Comparison of ENCODE assay signal across 10 cellular contexts in the genomic region with DNA sequence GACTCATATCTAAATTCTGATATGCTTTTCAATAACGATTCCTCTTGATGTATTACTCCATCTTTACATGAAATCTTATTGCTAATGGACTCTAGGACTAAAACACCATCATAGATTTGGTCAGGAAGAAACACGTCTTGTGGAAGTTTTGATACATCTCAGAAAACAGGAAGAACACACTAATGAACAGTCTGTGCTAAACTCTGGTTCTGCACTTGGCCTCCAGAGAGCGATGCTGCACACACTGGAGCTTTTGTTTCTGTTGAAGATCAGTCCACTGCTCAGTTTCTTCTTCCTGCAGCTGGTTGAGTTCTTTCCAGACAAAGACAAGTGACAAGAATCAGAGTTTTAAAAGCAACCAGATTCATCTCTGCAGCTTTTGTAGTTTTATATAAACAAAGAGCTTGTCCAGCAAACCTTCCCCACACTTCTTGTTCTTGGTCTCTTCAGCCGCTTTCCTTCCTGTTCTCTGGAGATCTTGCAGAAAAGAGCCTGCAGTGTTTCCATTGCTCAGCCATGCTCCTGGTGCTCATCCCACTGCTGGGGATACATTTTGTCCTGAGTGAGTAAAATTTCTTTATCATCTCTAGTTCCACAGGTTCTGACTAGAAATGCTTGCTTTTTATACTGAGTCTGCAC.
DNase-seq lines count a peak whose midpoint lies in the region; ATAC-seq lines count a peak whose summit lies in the region.
"Had no signal": no experiment of that assay in that cellular context is flagged by ENCODE, and none has a peak within 500 bp of the region (broad histone marks: within the 10 kb centered on the region; RNA-seq: fewer than 3 reads in every experiment).

No MANE protein-coding gene starts in this region.

- DNase-seq in CD4-positive, alpha-beta memory T cell = peak in 3 of 5 donors; percentile 37 to 56 (median 41)
- peak; percentile 68 to 79 for DNase-seq in Kasumi-1 (lab: John Stamatoyannopoulos, UW)
- peak; percentile 25 for DNase-seq in activated effector memory CD4-positive, alpha-beta T cell treated with Interleukin-2 at 50 U/mL for 16 hours
- no peak for DNase-seq in memory B cell (ENCODE audit: low spot score in 2 of 2)
- no peak for DNase-seq in NCI-H446 (lab: John Stamatoyannopoulos, UW)
- no peak for DNase-seq in NOMO-1 treated with dmso at 0.1 percent for 144 hours (lab: John Stamatoyannopoulos, UW; ENCODE audit: unreplicated experiment)
- no peak for DNase-seq in LoVo (ENCODE audit: low spot score)
- DNase-seq: GF-D8 had no signal

- ATAC-seq in memory B cell (ENCODE audit: low read depth) (peak; percentile 74), GM19351 (IDR thresholded peaks at IDR 0.05; ENCODE audit: unreplicated experiment) (no peak)

- H3K36me3 ChIP-seq in CD4-positive, alpha-beta memory T cell (ENCODE audit: insufficient read depth, low read length) = no peaks in the 10 kb centered on the region

- H3K27ac Mint-ChIP-seq in CD4-positive, alpha-beta memory T cell = peak overlapping the region; percentile 74 to 90 (median 76)
- H3K27ac Mint-ChIP-seq in memory B cell = no peak overlapping the region
- H3K27ac Mint-ChIP-seq: dendritic cell treated with granulocyte-macrophage colony-stimulating factor and Interleukin-4, amounts not matched to agents 40 ng/mL and 50 ng/mL, for 4 days had no signal

- H3K9me3 ChIP-seq in CD4-positive, alpha-beta memory T cell (ENCODE audit: control insufficient read depth in 1 of 2, low read length in 2 of 2) = no peaks in the 10 kb centered on the region

- H3K4me3 ChIP-seq in CD4-positive, alpha-beta memory T cell (ENCODE audit: low read length in 2 of 2) = no peak overlapping the region

- peaks cover 0 to 7% (median 0%) of the 10 kb centered on the region in 8 donors for H3K9me3 Mint-ChIP-seq in CD4-positive, alpha-beta memory T cell
- peaks cover 3% of the 10 kb centered on the region for H3K9me3 Mint-ChIP-seq in memory B cell

- peak overlapping the region; percentile 30 to 82 (median 68) for H3K4me3 Mint-ChIP-seq in CD4-positive, alpha-beta memory T cell
- H3K4me3 Mint-ChIP-seq in memory B cell = peak overlapping the region; percentile 11
- H3K4me3 Mint-ChIP-seq: dendritic cell treated with granulocyte-macrophage colony-stimulating factor and Interleukin-4, amounts not matched to agents 40 ng/mL and 50 ng/mL, for 4 days had no signal

- CTCF ChIA-PET in CD4-positive, alpha-beta memory T cell (lab: Charles Lee; ENCODE audit: partially characterized antibody) = interaction anchor here (0.9 to 1.0 kb wide), 3 partner anchors 11 to 16 kb away, joined by 3 to 10 read pairs (median 3); no protein-coding TSS in a partner anchor

- H3K27me3 ChIP-seq in CD4-positive, alpha-beta memory T cell (ENCODE audit: insufficient read depth, low read length) = no peaks in the 10 kb centered on the region

- H3K27me3 Mint-ChIP-seq in CD4-positive, alpha-beta memory T cell = no peaks in the 10 kb centered on the region
- H3K27me3 Mint-ChIP-seq in memory B cell = peaks cover 7% of the 10 kb centered on the region
- H3K27me3 Mint-ChIP-seq: dendritic cell treated with granulocyte-macrophage colony-stimulating factor and Interleukin-4, amounts not matched to agents 40 ng/mL and 50 ng/mL, for 4 days had no signal

- no peaks in the 10 kb centered on the region for H3K36me3 Mint-ChIP-seq in CD4-positive, alpha-beta memory T cell
- H3K36me3 Mint-ChIP-seq in memory B cell = no peaks in the 10 kb centered on the region

- intact Hi-C loops in CD4-positive, alpha-beta memory T cell (cut with micrococcal nuclease) = no loop called here

- no peak overlapping the region for H3K27ac ChIP-seq in CD4-positive, alpha-beta memory T cell (ENCODE audit: low read depth, low read length)

- peaks cover 9 to 23% (median 13%) of the 10 kb centered on the region in 4 donors for H3K4me1 Mint-ChIP-seq in CD4-positive, alpha-beta memory T cell
- H3K4me1 Mint-ChIP-seq in memory B cell = peaks cover 4% of the 10 kb centered on the region

- peaks cover 4% of the 10 kb centered on the region for H3K4me1 ChIP-seq in CD4-positive, alpha-beta memory T cell (ENCODE audit: insufficient read depth, low read length)

- POLR2A ChIA-PET in CD4-positive, alpha-beta memory T cell (lab: Charles Lee; ENCODE audit: partially characterized antibody) = no interaction called here

Comparison
In these comparisons a context has a peak if more than half of its experiments do, and no peak if none do; other contexts are left out.
1. DNase-seq: peak in CD4-positive, alpha-beta memory T cell (3 of 5), Kasumi-1 (2 of 2) and activated effector memory CD4-positive, alpha-beta T cell treated with Interleukin-2 at 50 U/mL for 16 hours (single experiment); none in memory B cell (0 of 2), NCI-H446 (0 of 2), NOMO-1 treated with dmso at 0.1 percent for 144 hours (single experiment) and LoVo (single experiment).